ENCODE assay signal across 8 cellular contexts in the genomic region with DNA sequence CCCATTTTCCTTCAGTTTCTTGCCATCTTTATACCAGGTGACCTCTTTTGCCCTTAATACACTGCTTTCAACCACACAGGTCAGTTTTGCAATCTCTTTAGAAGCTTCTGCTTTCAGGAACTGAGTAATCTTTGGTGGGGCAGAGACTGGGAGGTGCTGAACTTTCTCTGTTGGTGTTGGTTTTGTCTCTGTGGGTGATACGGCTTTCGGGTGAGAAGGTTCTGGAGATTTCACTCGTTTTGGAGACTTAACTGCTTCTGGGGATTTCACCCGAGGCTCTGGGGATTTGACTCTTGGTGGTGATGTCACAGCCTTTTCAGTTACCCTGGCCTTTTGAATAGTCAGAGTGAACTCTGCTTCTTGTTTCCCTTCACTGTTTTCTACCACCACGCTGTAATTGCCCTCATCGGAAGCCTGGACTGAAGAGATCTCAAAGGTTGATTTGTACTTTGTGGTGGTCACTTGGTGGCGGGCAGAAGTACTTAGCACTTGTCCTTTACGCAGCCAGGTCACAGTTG. TPM values are rescaled to one million over a fixed set of nuclear protein-coding genes. Genes with fewer than 3 reads are reported as not detected.
DNase-seq lines count a peak whose midpoint lies in the region; ATAC-seq and TF ChIP-seq lines count a peak whose summit lies in the region.

No MANE protein-coding gene starts in this region.

- H3K9me3 Mint-ChIP-seq in nephron progenitor cell (peaks cover 2% of the 10 kb centered on the region), immature natural killer cell (no peaks in the 10 kb centered on the region)

- intact Hi-C loops in adrenal gland (cut with DNase I): no loop called here

- H3K4me3 ChIP-seq in adrenal gland: no peak overlapping the region

- H3K4me3 Mint-ChIP-seq in nephron progenitor cell (no peak overlapping the region), immature natural killer cell (no peak overlapping the region)

- H3K4me1 ChIP-seq in adrenal gland (replicated peaks in 1 of 2): no peaks in the 10 kb centered on the region

- WGBS in adrenal gland, 4 donors: 79 to 87% (median 82%) methylated on average over 8 of the region's 8 CpGs

- H3K27me3 ChIP-seq in adrenal gland: no peaks in the 10 kb centered on the region

- H3K36me3 Mint-ChIP-seq in nephron progenitor cell (ENCODE audit: low read depth) (peaks cover 80% of the 10 kb centered on the region), immature natural killer cell (peaks cover 29 to 47% (median 40%) of the 10 kb centered on the region in 3 donors)

- H3K36me3 ChIP-seq in adrenal gland (replicated peaks in 1 of 2): peaks cover 0 to under 1% of the 10 kb centered on the region in 2 donors

- DNase-seq in OCI-M1 (lab: John Stamatoyannopoulos, UW) (peak; percentile 9), nephron progenitor cell (no peak), immature natural killer cell (no peak), NCI-H82 treated with DMSO at 0.1 percent for 48 hours (lab: John Stamatoyannopoulos, UW; ENCODE audit: unreplicated experiment) (no peak), retina (no peak), adrenal gland (no peak)

- no peak overlapping the region for H3K27ac ChIP-seq in adrenal gland

- H3K4me1 Mint-ChIP-seq in nephron progenitor cell: peaks cover 2% of the 10 kb centered on the region
- peaks cover 10 to 21% of the 10 kb centered on the region in 2 donors for H3K4me1 Mint-ChIP-seq in immature natural killer cell

- no peaks in the 10 kb centered on the region for H3K9me3 ChIP-seq in adrenal gland (replicated peaks in 1 of 3)

- no peak for TF ChIP-seq CTCF in nephron progenitor cell (IDR thresholded peaks at IDR 0.05)
- TF ChIP-seq CTCF in adrenal gland (IDR thresholded peaks at IDR 0.05): no peak

- H3K27ac Mint-ChIP-seq in nephron progenitor cell (peak overlapping the region; percentile 62), immature natural killer cell (peak overlapping the region in 3 of 6 donors; percentile 8 to 28 (median 19))

- peak; percentile 96 for ATAC-seq in GM19035 (IDR thresholded peaks at IDR 0.05; ENCODE audit: unreplicated experiment)
- ATAC-seq in HG02759 (IDR thresholded peaks at IDR 0.05; ENCODE audit: unreplicated experiment): peak; percentile 96

- H3K27me3 Mint-ChIP-seq in nephron progenitor cell (ENCODE audit: low read depth, poor library complexity) (no peaks in the 10 kb centered on the region), immature natural killer cell (ENCODE audit: low read depth in 3 of 3) (no peaks in the 10 kb centered on the region)

- TF ChIP-seq POLR2A in adrenal gland (IDR thresholded peaks at IDR 0.05): no peak

RNA-seq across cellular contexts. Expression of gene PLEKHA3, which starts 50.4 kb away (rescaled TPM):
- polyA plus RNA-seq in immature natural killer cell (10 to 100 TPM; 22.4 to 35.6 (median 27.7) TPM), adrenal gland (10 to 100 TPM in 1 of 3 donors, 1 to 10 TPM in 2; 1.8 to 33.4 (median 3.5) TPM)
- 10 to 100 TPM; 11.1 to 96.4 (median 40.1) TPM for total RNA-seq in adrenal gland

RNA-seq across cellular contexts. Expression of gene FKBP7, which starts 52.3 kb away (rescaled TPM):
- polyA plus RNA-seq in immature natural killer cell (1 to 10 TPM; 1.3 to 6.9 (median 2.1) TPM), adrenal gland (10 to 100 TPM in 1 of 3 donors, 1 to 10 TPM in 2; 7.4 to 18.0 (median 8.9) TPM)
- 10 to 100 TPM in 3 of 8 donors, 1 to 10 TPM in 5; 5.3 to 14.3 (median 8.4) TPM for total RNA-seq in adrenal gland
